Comparison of ENCODE assay signal across 8 cellular contexts in genomic region chr12:132827763-132828703, GRCh38. TPM values are rescaled to one million over a fixed set of nuclear protein-coding genes. Genes with fewer than 3 reads are reported as not detected.
DNase-seq lines count a peak whose midpoint lies in the region; ATAC-seq and TF ChIP-seq lines count a peak whose summit lies in the region.

No MANE protein-coding gene starts in this region.

- ATAC-seq in GM18511 (IDR thresholded peaks at IDR 0.05; ENCODE audit: unreplicated experiment) (peak; percentile 39), HG02970 (IDR thresholded peaks at IDR 0.05; ENCODE audit: low FRiP score, unreplicated experiment) (peak; percentile 17)

- H3K4me3 ChIP-seq in BJ (ENCODE audit: low read depth, low read length) (peak overlapping the region; percentile 96), NT2/D1 (ENCODE audit: insufficient read length, low read depth) (peak overlapping the region; percentile 86), astrocyte of the spinal cord (ENCODE audit: low read depth, low read length) (peak overlapping the region; percentile 89), iPS-18c (ENCODE audit: insufficient read depth, low read depth, low read length) (peak overlapping the region; percentile 95), skin epidermis (peak overlapping the region; percentile 70 to 99 (median 96))

- TF ChIP-seq CTCF in BJ (IDR thresholded peaks at IDR 0.05; ENCODE audit: insufficient read depth, low read depth, low read length) (no peak; the same call in 1 of the 2 replicates), astrocyte of the spinal cord (IDR thresholded peaks at IDR 0.05; ENCODE audit: low read depth, low read length) (no peak)

- CTCF ChIA-PET in BJ (lab: Yijun Ruan, JAX), result no interaction called here

- in situ Hi-C loops in astrocyte of the spinal cord (cut with HindIII; ENCODE audit: low sequenced_read_pairs), result no loop called here

- H3K36me3 ChIP-seq in BJ (ENCODE audit: control insufficient read depth, insufficient read depth, low read length) (peaks cover 15% of the 10 kb centered on the region), NT2/D1 (ENCODE audit: insufficient read depth, insufficient read length, low read length) (peaks cover 66% of the 10 kb centered on the region)

- H3K9ac ChIP-seq in NT2/D1 (ENCODE audit: insufficient read length, low read depth), result peak overlapping the region; percentile 98

- H3K27me3 ChIP-seq in BJ (ENCODE audit: control insufficient read depth, insufficient read depth, low read length), result no peaks in the 10 kb centered on the region
- no peaks in the 10 kb centered on the region for H3K27me3 ChIP-seq in NT2/D1 (ENCODE audit: insufficient read depth, insufficient read length)

- peak overlapping the region; percentile 93 to 100 (median 100) for H3K27ac ChIP-seq in skin epidermis

- H3K9me3 ChIP-seq in NT2/D1 (ENCODE audit: insufficient read depth, low read length) (no peaks in the 10 kb centered on the region), iPS-18c (ENCODE audit: control insufficient read depth, insufficient read depth, low read length) (peaks cover 2% of the 10 kb centered on the region)

- peak; percentile 23 for DNase-seq in BJ (ENCODE audit: low read depth)
- no peak for DNase-seq in NT2/D1 (ENCODE audit: low read depth, low spot score)
- peak; percentile 80 for DNase-seq in astrocyte of the spinal cord (ENCODE audit: low read depth, low spot score)
- DNase-seq in SKM-1 treated with dmso at 0.1 percent for 144 hours (lab: John Stamatoyannopoulos, UW; ENCODE audit: unreplicated experiment), result no peak

- POLR2A ChIA-PET in BJ (lab: Charles Lee), result no interaction called here

- no peaks in the 10 kb centered on the region for H3K4me1 ChIP-seq in NT2/D1 (ENCODE audit: insufficient read depth, insufficient read length)

RNA-seq across cellular contexts. Expression of gene GOLGA3, which starts 0.6 kb away (rescaled TPM):
- 23.6 and 26.0 TPM in 2 replicates for polyA plus RNA-seq in BJ (2011; rRNA removed)
- polyA minus RNA-seq in BJ (2011; rRNA and poly(A)+ RNA removed), result 71.7 and 76.9 TPM in 2 replicates

RNA-seq across cellular contexts. Expression of gene CHFR, which starts 59.4 kb away (rescaled TPM):
- 29.5 and 41.6 TPM in 2 replicates for polyA plus RNA-seq in BJ (2011; rRNA removed)
- 46.3 and 78.2 TPM in 2 replicates for polyA minus RNA-seq in BJ (2011; rRNA and poly(A)+ RNA removed)

Comparison
In these comparisons a context has a peak if more than half of its experiments do, and no peak if none do; other contexts are left out.
1. DNase-seq: peak in BJ (single experiment) and astrocyte of the spinal cord (single experiment); none in NT2/D1 (single experiment) and SKM-1 treated with dmso at 0.1 percent for 144 hours (single experiment).
2. Peak in every context shown above with its lines, with median percentiles within 50 percentile points of each other: H3K4me3 ChIP-seq.